ENCODE assay signal across 10 cellular contexts in the genomic region with DNA sequence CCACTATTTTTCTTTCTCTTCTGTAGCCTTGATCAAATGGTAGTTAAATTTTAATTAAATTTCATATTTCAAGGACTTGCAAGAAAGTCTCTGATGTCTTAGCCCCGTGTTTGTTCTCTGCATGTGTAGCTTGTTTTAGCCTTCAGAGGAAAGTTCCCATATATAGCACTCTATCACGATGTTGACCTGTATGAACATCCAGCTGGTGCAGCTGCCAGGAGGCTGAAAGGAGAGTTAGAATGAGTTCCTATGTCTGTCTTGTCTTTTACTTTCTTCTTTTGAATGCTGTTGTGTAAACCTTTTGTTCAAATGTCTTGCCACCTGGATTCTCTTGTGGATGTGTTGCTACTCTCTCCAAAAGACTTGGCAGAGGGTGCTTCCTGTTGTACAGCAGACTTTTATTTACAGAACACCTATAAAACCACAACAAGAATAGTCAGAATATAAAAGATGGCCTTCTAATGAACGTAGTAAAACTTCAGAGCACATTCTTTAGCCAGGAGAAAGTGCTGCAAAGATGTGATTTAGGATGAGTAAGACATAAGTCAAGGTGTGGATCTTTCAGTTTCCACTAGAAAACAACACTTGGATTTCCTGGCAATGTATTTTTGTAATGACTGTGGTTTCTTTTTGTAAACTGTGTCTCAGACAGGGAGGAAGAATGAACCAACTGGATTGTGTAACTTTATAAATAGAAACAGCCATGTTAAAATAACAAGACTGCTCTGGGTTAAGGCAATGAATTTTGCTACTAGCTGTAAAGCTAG. TPM values are rescaled to one million over a fixed set of nuclear protein-coding genes. Genes with fewer than 3 reads are reported as not detected.
DNase-seq lines count a peak whose midpoint lies in the region; ATAC-seq and TF ChIP-seq lines count a peak whose summit lies in the region.
"Had no signal": no experiment of that assay in that cellular context is flagged by ENCODE, and none has a peak within 500 bp of the region (broad histone marks: within the 10 kb centered on the region; RNA-seq: fewer than 3 reads in every experiment).

No MANE protein-coding gene starts in this region.

- no peaks in the 10 kb centered on the region for H3K9me3 ChIP-seq in GM23248 (ENCODE audit: low read depth)
- H3K9me3 ChIP-seq in hepatocyte (ENCODE audit: low read depth): no peaks in the 10 kb centered on the region

- H3K4me3 ChIP-seq in GM23248 (peak overlapping the region; percentile 36), hepatocyte (no peak overlapping the region)

- H3K79me2 ChIP-seq in GM23248 (ENCODE audit: insufficient read depth): no peaks in the 10 kb centered on the region
- no peaks in the 10 kb centered on the region for H3K79me2 ChIP-seq in hepatocyte

- H3K4me3 Mint-ChIP-seq in stimulated activated naive CD8-positive, alpha-beta T cell treated with anti-CD3 and anti-CD28 coated beads, Interleukin-15, amount 100 ng/mL, for 72 hours: no peak overlapping the region
- H3K4me3 Mint-ChIP-seq: stimulated activated naive CD8-positive, alpha-beta T cell treated with anti-CD3 and anti-CD28 coated beads, Interleukin-15, Interleukin-2, amounts not matched to agents 100 ng/mL and 50 ng/mL, for 24 hours had no signal

- H3F3A ChIP-seq in GM23248 (ENCODE audit: insufficient read depth): peaks cover 35% of the 10 kb centered on the region

- 19 to 20% methylated on average over 3 of the region's 3 CpGs for WGBS in GM23248 (ENCODE audit: low coverage in 1 of 2, low lambda C conversion rate in 2 of 2, missing lambda C conversion rate in 2 of 2), 2 experiments
- 47% methylated on average over 3 of the region's 3 CpGs for whole genome bisulfite sequencing in hepatocyte (ENCODE audit: low lambda C conversion rate, missing lambda C conversion rate)

- H3K27ac Mint-ChIP-seq in stimulated activated naive CD8-positive, alpha-beta T cell treated with anti-CD3 and anti-CD28 coated beads, Interleukin-15, amount 100 ng/mL, for 72 hours: no peak overlapping the region
- H3K27ac Mint-ChIP-seq: stimulated activated naive CD8-positive, alpha-beta T cell treated with anti-CD3 and anti-CD28 coated beads, Interleukin-15, Interleukin-2, amounts not matched to agents 100 ng/mL and 50 ng/mL, for 24 hours had no signal

- no peaks in the 10 kb centered on the region for H3K27me3 Mint-ChIP-seq in stimulated activated naive CD8-positive, alpha-beta T cell treated with anti-CD3 and anti-CD28 coated beads, Interleukin-15, amount 100 ng/mL, for 72 hours
- H3K27me3 Mint-ChIP-seq: stimulated activated naive CD8-positive, alpha-beta T cell treated with anti-CD3 and anti-CD28 coated beads, Interleukin-15, Interleukin-2, amounts not matched to agents 100 ng/mL and 50 ng/mL, for 24 hours had no signal

- H3K9me2 ChIP-seq in GM23248 (ENCODE audit: insufficient read depth) (no peaks in the 10 kb centered on the region), hepatocyte (replicated peaks; ENCODE audit: insufficient read depth) (no peaks in the 10 kb centered on the region)

- no peak for TF ChIP-seq CTCF in hepatocyte (IDR thresholded peaks at IDR 0.05; ENCODE audit: poor library complexity)

- H4K20me1 ChIP-seq in GM23248 (ENCODE audit: insufficient read depth): no peaks in the 10 kb centered on the region
- no peaks in the 10 kb centered on the region for H4K20me1 ChIP-seq in hepatocyte (ENCODE audit: insufficient read depth, poor library complexity, severe bottlenecking)

- peak overlapping the region; percentile 70 for H3K4me2 ChIP-seq in GM23248 (ENCODE audit: unreplicated experiment)
- H3K4me2 ChIP-seq in hepatocyte: peak overlapping the region; percentile 34

- DNase-seq in A172 (ENCODE audit: low spot score): peak; percentile 95
- peak; percentile 86 for DNase-seq in GM23248
- DNase-seq in SW 1271 (lab: John Stamatoyannopoulos, UW): peak; percentile 16 to 85
- no peak for DNase-seq in hepatocyte (ENCODE audit: low spot score)
- DNase-seq in ecto neural progenitor cell (ENCODE audit: low spot score): no peak
- no peak for DNase-seq in NCI-H1694 (lab: John Stamatoyannopoulos, UW)
- DNase-seq in stimulated activated naive CD8-positive, alpha-beta T cell treated with anti-CD3 and anti-CD28 coated beads, Interleukin-15, amount 100 ng/mL, for 72 hours: no peak
- DNase-seq: NCI-H2029 treated with DMSO at 0.1 percent for 48 hours had no signal

- no peaks in the 10 kb centered on the region for H3K36me3 ChIP-seq in GM23248 (ENCODE audit: low read depth)
- H3K36me3 ChIP-seq in hepatocyte (replicated peaks; ENCODE audit: insufficient read depth, low read depth): no peaks in the 10 kb centered on the region

- H3K9ac ChIP-seq in GM23248: peak overlapping the region; percentile 24; the same call in 1 of the 2 replicates

- in situ Hi-C loops in GM23248 (cut with MboI): no loop called here

- peaks cover 18% of the 10 kb centered on the region for H3K27me3 ChIP-seq in GM23248 (replicated peaks; ENCODE audit: insufficient read depth)
- no peaks in the 10 kb centered on the region for H3K27me3 ChIP-seq in hepatocyte

- ATAC-seq in GM19035 (IDR thresholded peaks at IDR 0.05; ENCODE audit: unreplicated experiment): no peak
- no peak for ATAC-seq in stimulated activated naive CD8-positive, alpha-beta T cell treated with anti-CD3 and anti-CD28 coated beads, Interleukin-15, amount 100 ng/mL, for 72 hours

- peak overlapping the region; percentile 71 for H3K27ac ChIP-seq in GM23248
- H3K27ac ChIP-seq in hepatocyte: peak overlapping the region; percentile 8

- peaks cover 0 to 7% of the 10 kb centered on the region in 2 donors for H3K9me3 Mint-ChIP-seq in stimulated activated naive CD8-positive, alpha-beta T cell treated with anti-CD3 and anti-CD28 coated beads, Interleukin-15, amount 100 ng/mL, for 72 hours

- H2AFZ ChIP-seq in GM23248 (no peak overlapping the region), hepatocyte (no peak overlapping the region)

- H3K4me1 ChIP-seq in GM23248 (ENCODE audit: insufficient read depth): peaks cover 36% of the 10 kb centered on the region
- H3K4me1 ChIP-seq in hepatocyte (ENCODE audit: insufficient read depth): peaks cover 10% of the 10 kb centered on the region

- H3K4me1 Mint-ChIP-seq in stimulated activated naive CD8-positive, alpha-beta T cell treated with anti-CD3 and anti-CD28 coated beads, Interleukin-15, amount 100 ng/mL, for 72 hours: no peaks in the 10 kb centered on the region

RNA-seq across cellular contexts. Expression of gene NAV3, which starts 17.2 kb away (rescaled TPM):
- 38.6 and 52.0 TPM in 2 replicates for total RNA-seq in A172 (2014; rRNA removed; shearing (Covaris generic))
- 49.8 and 69.9 TPM in 2 replicates for total RNA-seq in GM23248 (2014; rRNA removed; shearing (Covaris generic))
- polyA plus RNA-seq in GM23248 (2016; fragmentation: Nextera tagmentation; extraction: Ambion mirVana): 20.9 and 24.2 TPM in 2 replicates
- 6.6 and 9.2 TPM in 2 replicates for total RNA-seq in hepatocyte
- polyA plus RNA-seq in hepatocyte: 1.4 and 3.0 TPM in 2 replicates

Comparison
In these comparisons a context has a peak if more than half of its experiments do, and no peak if none do; other contexts are left out.
1. DNase-seq: peak in A172 (single experiment), GM23248 (single experiment) and SW 1271 (2 of 2); none in hepatocyte (single experiment), ecto neural progenitor cell (single experiment), NCI-H1694 (single experiment) and stimulated activated naive CD8-positive, alpha-beta T cell treated with anti-CD3 and anti-CD28 coated beads, Interleukin-15, amount 100 ng/mL, for 72 hours (0 of 2).